Comparison of ENCODE assay signal across 8 cellular contexts in genomic region chr2:45649457-45649854, GRCh38. TPM values are rescaled to one million over a fixed set of nuclear protein-coding genes. Genes with fewer than 3 reads are reported as not detected.
DNase-seq lines count a peak whose midpoint lies in the region; ATAC-seq and TF ChIP-seq lines count a peak whose summit lies in the region.

No MANE protein-coding gene starts in this region.

- peak overlapping the region in 1 of 2 donors; percentile 97 for H3K27ac Mint-ChIP-seq in effector memory CD8-positive, alpha-beta T cell
- H3K27ac Mint-ChIP-seq in natural killer cell treated with Interleukin-12 subunit alpha and Interleukin-12 subunit beta and Interleukin-15 and Interleukin-18, amount 100 ng/mL, for 72 hours: peak overlapping the region; percentile 18 to 56

- POLR2A ChIA-PET in PC-3 (lab: Charles Lee; ENCODE audit: unreplicated experiment): interaction anchor here (0.7 kb wide), 2 partner anchors 50 to 648 kb away, joined by 3 to 5 read pairs; partner anchors contain the start of gene EPAS1

- peaks cover 18% of the 10 kb centered on the region for H3K4me1 ChIP-seq in PC-3 (ENCODE audit: insufficient read depth, low read length)

- no peak overlapping the region for H3K27ac ChIP-seq in PC-3 (ENCODE audit: low read length)

- CTCF ChIA-PET in PC-3 (lab: Charles Lee): interaction anchor here (0.5 to 1.2 kb wide), 8 partner anchors 39 to 514 kb away, joined by 3 to 12 read pairs (median 4); partner anchors contain the start of gene SRBD1

- peak overlapping the region; percentile 74 for H3K9ac ChIP-seq in PC-3 (ENCODE audit: low read length)

- intact Hi-C loops in PC-3 (cut with micrococcal nuclease): loop anchor here (1.0 kb wide), 1 partner anchor 237 kb away; no protein-coding TSS in a partner anchor
- intact Hi-C loops in posterior cingulate gyrus (cut with DNase I): loop anchor here (10.0 kb wide), 1 partner anchor 185 kb away; no protein-coding TSS in a partner anchor

- peaks cover 29% of the 10 kb centered on the region for H3K79me2 ChIP-seq in PC-3 (ENCODE audit: low read length)

- peak overlapping the region; percentile 88 to 91 for H3K4me3 Mint-ChIP-seq in effector memory CD8-positive, alpha-beta T cell
- peak overlapping the region; percentile 95 for H3K4me3 Mint-ChIP-seq in natural killer cell treated with Interleukin-12 subunit alpha and Interleukin-12 subunit beta and Interleukin-15 and Interleukin-18, amount 100 ng/mL, for 72 hours

- peak overlapping the region; percentile 100 for H3K4me2 ChIP-seq in PC-3 (ENCODE audit: low read length)

- peaks cover 28% of the 10 kb centered on the region for H3K36me3 Mint-ChIP-seq in effector memory CD8-positive, alpha-beta T cell (ENCODE audit: insufficient read depth)
- peaks cover 6% of the 10 kb centered on the region for H3K36me3 Mint-ChIP-seq in natural killer cell treated with Interleukin-12 subunit alpha and Interleukin-12 subunit beta and Interleukin-15 and Interleukin-18, amount 100 ng/mL, for 72 hours

- TF ChIP-seq CTCF in PC-3 (conservative IDR thresholded peaks at IDR 0.05; ENCODE audit: low read depth, low read length): peak; percentile 28

- H3K27me3 Mint-ChIP-seq in effector memory CD8-positive, alpha-beta T cell: no peaks in the 10 kb centered on the region
- no peaks in the 10 kb centered on the region for H3K27me3 Mint-ChIP-seq in natural killer cell treated with Interleukin-12 subunit alpha and Interleukin-12 subunit beta and Interleukin-15 and Interleukin-18, amount 100 ng/mL, for 72 hours

- H3K36me3 ChIP-seq in PC-3 (ENCODE audit: low read depth, low read length): no peaks in the 10 kb centered on the region

- DNase-seq in GM03348 (ENCODE audit: low spot score) (peak; percentile 29), PC-3 (peak; percentile 46), dedifferentiated amniotic fluid mesenchymal stem cell (ENCODE audit: extremely low spot score) (no peak), NCI-H510A (lab: John Stamatoyannopoulos, UW) (no peak), posterior cingulate gyrus (no peak)
- no peak for DNase-seq in effector memory CD8-positive, alpha-beta T cell
- DNase-seq in natural killer cell treated with Interleukin-12 subunit alpha and Interleukin-12 subunit beta and Interleukin-15 and Interleukin-18, amount 100 ng/mL, for 72 hours (ENCODE audit: low spot score): no peak

- no peaks in the 10 kb centered on the region for H3K27me3 ChIP-seq in PC-3 (ENCODE audit: low read length)

- peaks cover 15 to 28% of the 10 kb centered on the region in 2 donors for H3K4me1 Mint-ChIP-seq in effector memory CD8-positive, alpha-beta T cell (ENCODE audit: low read depth in 2 of 2)
- peaks cover 14 to 35% of the 10 kb centered on the region in 2 donors for H3K4me1 Mint-ChIP-seq in natural killer cell treated with Interleukin-12 subunit alpha and Interleukin-12 subunit beta and Interleukin-15 and Interleukin-18, amount 100 ng/mL, for 72 hours (ENCODE audit: low read depth in 2 of 2)

- no peaks in the 10 kb centered on the region for H3F3A ChIP-seq in PC-3 (ENCODE audit: low read length, unreplicated experiment)

- peak overlapping the region; percentile 100 for H2AFZ ChIP-seq in PC-3 (ENCODE audit: low read length)

- H4K20me1 ChIP-seq in PC-3 (ENCODE audit: low read length): no peaks in the 10 kb centered on the region

- peak; percentile 9 for ATAC-seq in PC-3
- ATAC-seq in effector memory CD8-positive, alpha-beta T cell (replicated peaks): no peak
- no peak for ATAC-seq in natural killer cell treated with Interleukin-12 subunit alpha and Interleukin-12 subunit beta and Interleukin-15 and Interleukin-18, amount 100 ng/mL, for 72 hours
- no peak for ATAC-seq in GM18870 (IDR thresholded peaks at IDR 0.05; ENCODE audit: unreplicated experiment)

- H3K4me3 ChIP-seq in PC-3 (ENCODE audit: low read length): peak overlapping the region; percentile 100

- BruUV-seq in PC-3 (replicated peaks; lab: Mats Ljungman, UMichigan): TSS peak; percentile 58

- H3K9me3 Mint-ChIP-seq in effector memory CD8-positive, alpha-beta T cell: no peaks in the 10 kb centered on the region
- no peaks in the 10 kb centered on the region for H3K9me3 Mint-ChIP-seq in natural killer cell treated with Interleukin-12 subunit alpha and Interleukin-12 subunit beta and Interleukin-15 and Interleukin-18, amount 100 ng/mL, for 72 hours

- no peaks in the 10 kb centered on the region for H3K9me2 ChIP-seq in PC-3 (replicated peaks; ENCODE audit: low read length)

- no peaks in the 10 kb centered on the region for H3K9me3 ChIP-seq in PC-3 (ENCODE audit: low read length)

RNA-seq across cellular contexts. Expression of gene PRKCE, which starts 2.0 kb away (rescaled TPM):
- 4.4 and 7.0 TPM in 2 replicates for total RNA-seq in PC-3 (2014; rRNA removed)
- total RNA-seq in natural killer cell treated with Interleukin-12 subunit alpha and Interleukin-12 subunit beta and Interleukin-15 and Interleukin-18, amount 100 ng/mL, for 72 hours: 10 to 100 TPM in 1 of 2 donors, 1 to 10 TPM in 1; 6.3 to 30.1 TPM

RNA-seq across cellular contexts. Expression of gene SRBD1, which starts 38.4 kb away (rescaled TPM):
- 19.8 and 20.8 TPM in 2 replicates for total RNA-seq in PC-3 (2014; rRNA removed)
- 10 to 100 TPM; 17.6 to 25.4 TPM for total RNA-seq in natural killer cell treated with Interleukin-12 subunit alpha and Interleukin-12 subunit beta and Interleukin-15 and Interleukin-18, amount 100 ng/mL, for 72 hours

Comparison
In these comparisons a context has a peak if more than half of its experiments do, and no peak if none do; other contexts are left out.
1. DNase-seq: peak in GM03348 (single experiment) and PC-3 (single experiment); none in effector memory CD8-positive, alpha-beta T cell (0 of 3), natural killer cell treated with Interleukin-12 subunit alpha and Interleukin-12 subunit beta and Interleukin-15 and Interleukin-18, amount 100 ng/mL, for 72 hours (single experiment), dedifferentiated amniotic fluid mesenchymal stem cell (single experiment), NCI-H510A (single experiment) and posterior cingulate gyrus (0 of 10).